7 cellular contexts compared by ENCODE assay signal in genomic region chr15:47711654-47712053, GRCh38. TPM values are rescaled to one million over a fixed set of nuclear protein-coding genes. Genes with fewer than 3 reads are reported as not detected.
DNase-seq lines count a peak whose midpoint lies in the region; ATAC-seq, FAIRE-seq and TF ChIP-seq lines count a peak whose summit lies in the region.

No MANE protein-coding gene starts in this region.

- intact Hi-C loops in pancreas (cut with DNase I), result no loop called here

- H3K4me3 ChIP-seq in GM12865 (ENCODE audit: low read depth, low read length), result no peak overlapping the region
- H3K4me3 ChIP-seq in LNCaP clone FGC (ENCODE audit: low read depth, low read length), result no peak overlapping the region
- no peak overlapping the region for H3K4me3 ChIP-seq in cardiac fibroblast (replicated peaks in 1 of 2; ENCODE audit: low read depth in 2 of 2, low read length in 2 of 2)
- no peak overlapping the region for H3K4me3 ChIP-seq in pancreas

- TF ChIP-seq CTCF in GM12865 (IDR thresholded peaks at IDR 0.05; ENCODE audit: insufficient read depth, low read depth, low read length, missing control alignments) (peak; percentile 43), LNCaP clone FGC (IDR thresholded peaks at IDR 0.05; ENCODE audit: control insufficient read depth, extremely low read depth, insufficient read depth) (peak; percentile 35; the same call in 1 of the 2 replicates), cardiac fibroblast (IDR thresholded peaks at IDR 0.05; ENCODE audit: low read depth, low read length) (peak; percentile 63), pancreas (IDR thresholded peaks at IDR 0.05) (peak in 3 of 4 donors; percentile 20 to 29 (median 21))

- H3K27ac ChIP-seq in pancreas, result no peak overlapping the region

- peaks cover 0 to 6% (median 0%) of the 10 kb centered on the region in 3 donors for H3K4me1 ChIP-seq in pancreas

- no peak for FAIRE-seq in pancreas (lab: Jason Lieb, UNC)

- H3K9me3 ChIP-seq in pancreas, result no peaks in the 10 kb centered on the region

- no peaks in the 10 kb centered on the region for H3K36me3 ChIP-seq in pancreas

- no peaks in the 10 kb centered on the region for H3K27me3 ChIP-seq in pancreas

- peak in 3 of 4 donors; percentile 38 to 70 (median 47) for ATAC-seq in pancreas
- ATAC-seq in GM21447 (IDR thresholded peaks at IDR 0.05; ENCODE audit: unreplicated experiment), result no peak

- peak; percentile 12 for DNase-seq in GM12865 (ENCODE audit: low read depth)
- DNase-seq in LNCaP clone FGC (ENCODE audit: low read depth), result no peak
- DNase-seq in cardiac fibroblast (ENCODE audit: low read depth in 2 of 2), result peak; percentile 16 to 42
- DNase-seq in pancreas, result no peak
- DNase-seq in germinal center (ENCODE audit: low spot score), result no peak
- no peak for DNase-seq in activated CD8-positive, alpha-beta memory T cell treated with anti-CD3 and anti-CD28 coated beads, Interleukin-2, amount 50 U/mL, for 48 hours

RNA-seq across cellular contexts. Expression of gene SEMA6D, which starts 5.7 kb away (rescaled TPM):
- 10 to 100 TPM in 2 of 6 donors, 1 to 10 TPM in 4; 4.7 to 14.1 (median 6.3) TPM for total RNA-seq in pancreas
- 1 to 10 TPM; 5.4 to 8.9 TPM for polyA plus RNA-seq in pancreas

Comparison
In these comparisons a context has a peak if more than half of its experiments do, and no peak if none do; other contexts are left out.
1. DNase-seq: peak in GM12865 (single experiment) and cardiac fibroblast (2 of 2); none in LNCaP clone FGC (single experiment), pancreas (0 of 6), germinal center (single experiment) and activated CD8-positive, alpha-beta memory T cell treated with anti-CD3 and anti-CD28 coated beads, Interleukin-2, amount 50 U/mL, for 48 hours (single experiment).
2. Peak in every context shown above with its lines, with median percentiles within 50 percentile points of each other: CTCF ChIP-seq.